ENCODE assay signal across 1 cellular context in genomic region chr1:29953938-29954337, GRCh38.
TF ChIP-seq lines count a peak whose summit lies in the region.

No MANE protein-coding gene starts in this region.

TF ChIP-seq in HEK293, 187 proteins besides CTCF, POLR2A, EP300 and RAD21:
- TF ChIP-seq PRDM10 (tag by site-specific recombination; IDR thresholded peaks at IDR 0.05) (no peak), ZFHX2 (tag by site-specific recombination; conservative IDR thresholded peaks at IDR 0.05) (peak; percentile 75), EGR2 (tag by site-specific recombination; IDR thresholded peaks at IDR 0.05; ENCODE audit: low read depth) (peak; percentile 84), ZNF292 (tag by site-specific recombination; IDR thresholded peaks at IDR 0.05; ENCODE audit: borderline replicate concordance, low read depth) (no peak)
